In genomic region chr5:41945332-41945955, GRCh38 we compare ENCODE assay signal across 5 cellular contexts. TPM values are rescaled to one million over a fixed set of nuclear protein-coding genes. Genes with fewer than 3 reads are reported as not detected.
DNase-seq lines count a peak whose midpoint lies in the region; ATAC-seq and TF ChIP-seq lines count a peak whose summit lies in the region.
"Not testable (repeated sequence)": the region's sequence is repeated elsewhere in the genome, so short reads cannot be mapped to it uniquely, and the experiment has no call there.

No MANE protein-coding gene starts in this region.

- not testable (repeated sequence) for H3K36me3 Mint-ChIP-seq in GM23338 (ENCODE audit: low read depth); mesothelial cell of epicardium; type B pancreatic cell

- DNase-seq in GM23338 (ENCODE audit: low spot score): peak; percentile 11
- peak; percentile 17 for DNase-seq in PC-3
- DNase-seq in mesothelial cell of epicardium (ENCODE audit: low spot score in 2 of 2, unreplicated experiment in 2 of 2); type B pancreatic cell (ENCODE audit: extremely low spot score, unreplicated experiment): not testable (repeated sequence)

- H3K36me3 ChIP-seq in GM23338 (ENCODE audit: insufficient read depth); PC-3 (ENCODE audit: low read depth, low read length): not testable (repeated sequence)

- H3K4me1 ChIP-seq in GM23338 (ENCODE audit: insufficient read depth); PC-3 (ENCODE audit: insufficient read depth, low read length): not testable (repeated sequence)

- peaks cover 12% of the 10 kb centered on the region for H3K9me3 Mint-ChIP-seq in GM23338
- H3K9me3 Mint-ChIP-seq in mesothelial cell of epicardium, type B pancreatic cell: not testable (repeated sequence)

- H4K20me1 ChIP-seq in GM23338 (replicated peaks; ENCODE audit: insufficient read depth); PC-3 (ENCODE audit: low read length): not testable (repeated sequence)

- H3K9me2 ChIP-seq in GM23338 (ENCODE audit: insufficient read depth); PC-3 (replicated peaks; ENCODE audit: low read length): not testable (repeated sequence)

- POLR2A ChIA-PET in PC-3 (lab: Charles Lee; ENCODE audit: unreplicated experiment): not testable (repeated sequence)

- not testable (repeated sequence) for H3K4me3 ChIP-seq in GM23338; PC-3 (ENCODE audit: low read length)

- not testable (repeated sequence) for H3K9ac ChIP-seq in PC-3 (ENCODE audit: low read length)

- not testable (repeated sequence) for H3K27me3 ChIP-seq in GM23338 (ENCODE audit: insufficient read depth); PC-3 (ENCODE audit: low read length)

- not testable (repeated sequence) for ATAC-seq in GM23338, PC-3

- H3K4me2 ChIP-seq in GM23338; PC-3 (ENCODE audit: low read length): not testable (repeated sequence)

- not testable (repeated sequence) for BruUV-seq in PC-3 (replicated peaks; lab: Mats Ljungman, UMichigan)

- CTCF ChIA-PET in PC-3 (lab: Charles Lee): not testable (repeated sequence)

- not testable (repeated sequence) for H3K27ac ChIP-seq in GM23338 (ENCODE audit: low read depth); PC-3 (ENCODE audit: low read length)

- H3K27ac Mint-ChIP-seq in GM23338: not testable (repeated sequence)
- H3K27ac Mint-ChIP-seq in mesothelial cell of epicardium: peak overlapping the region; percentile 77
- peak overlapping the region; percentile 70 for H3K27ac Mint-ChIP-seq in type B pancreatic cell

- H3F3A ChIP-seq in GM23338 (replicated peaks; ENCODE audit: low read depth); PC-3 (ENCODE audit: low read length, unreplicated experiment): not testable (repeated sequence)

- peak; percentile 89 for TF ChIP-seq EP300 in Ishikawa (IDR thresholded peaks at IDR 0.05; ENCODE audit: borderline replicate concordance)

- H3K79me2 ChIP-seq in GM23338 (replicated peaks; ENCODE audit: insufficient read depth); PC-3 (ENCODE audit: low read length): not testable (repeated sequence)

- H3K4me3 Mint-ChIP-seq in GM23338, mesothelial cell of epicardium: not testable (repeated sequence)
- peak overlapping the region; percentile 55 for H3K4me3 Mint-ChIP-seq in type B pancreatic cell

- not testable (repeated sequence) for TF ChIP-seq RAD21 in Ishikawa (IDR thresholded peaks at IDR 0.05; ENCODE audit: low read depth)

- intact Hi-C loops in PC-3 (cut with micrococcal nuclease): not testable (repeated sequence)

- H3K4me1 Mint-ChIP-seq in GM23338 (peaks cover 20% of the 10 kb centered on the region; the same call in 2 of the 3 replicates), mesothelial cell of epicardium (peaks cover 28% of the 10 kb centered on the region)
- not testable (repeated sequence) for H3K4me1 Mint-ChIP-seq in type B pancreatic cell (ENCODE audit: unreplicated experiment)

- H3K9me3 ChIP-seq in PC-3 (ENCODE audit: low read length): not testable (repeated sequence)

- not testable (repeated sequence) for H2AFZ ChIP-seq in GM23338; PC-3 (ENCODE audit: low read length)

- H3K27me3 Mint-ChIP-seq in GM23338 (ENCODE audit: insufficient read depth, low read depth, poor library complexity); mesothelial cell of epicardium (ENCODE audit: low read depth); type B pancreatic cell: not testable (repeated sequence)

- not testable (repeated sequence) for TF ChIP-seq CTCF in GM23338 (conservative IDR thresholded peaks at IDR 0.05; ENCODE audit: low read depth in 2 of 2); PC-3 (conservative IDR thresholded peaks at IDR 0.05; ENCODE audit: low read depth, low read length); mesothelial cell of epicardium (IDR thresholded peaks at IDR 0.05; ENCODE audit: unreplicated experiment); type B pancreatic cell (conservative IDR thresholded peaks at IDR 0.05)

TF ChIP-seq in Ishikawa, 13 proteins besides CTCF, POLR2A, EP300 and RAD21:
- TF ChIP-seq TEAD4 (IDR thresholded peaks at IDR 0.05): peak; percentile 58; the same call in 1 of the 2 replicates
- TF ChIP-seq MAX (IDR thresholded peaks at IDR 0.05): peak; percentile 32
- TF ChIP-seq FOXM1 (IDR thresholded peaks at IDR 0.05; ENCODE audit: borderline replicate concordance, low read depth): peak; percentile 72; the same call in 1 of the 2 replicates
- peak; percentile 80 for TF ChIP-seq NFIC (IDR thresholded peaks at IDR 0.05)
- TF ChIP-seq TCF12 (IDR thresholded peaks at IDR 0.05; ENCODE audit: low read depth): peak; percentile 86
- TF ChIP-seq CEBPB (IDR thresholded peaks at IDR 0.05): 0 out of 2 replicates have a peak, but pooled peaks have one; percentile 5

RNA-seq across cellular contexts. Expression of gene FBXO4, which starts 20.4 kb away (rescaled TPM):
- total RNA-seq in GM23338 (2014; rRNA removed; shearing (Covaris generic)): 0.54 and 0.63 TPM in 2 replicates
- polyA plus RNA-seq in GM23338 (2016; fragmentation: Nextera tagmentation; extraction: Ambion mirVana): 0.52 and 0.74 TPM in 2 replicates
- total RNA-seq in PC-3 (2014; rRNA removed): 11.5 and 18.1 TPM in 2 replicates
- 5.6 to 6.8 TPM (median 5.9 TPM) in 3 replicates for total RNA-seq in mesothelial cell of epicardium
- total RNA-seq in type B pancreatic cell (ENCODE audit: low replicate concordance): 5.7 and 7.9 TPM in 2 replicates

RNA-seq across cellular contexts. Expression of gene RIMOC1, which starts 41.3 kb away (rescaled TPM):
- 25.3 and 30.3 TPM in 2 replicates for total RNA-seq in GM23338 (2014; rRNA removed; shearing (Covaris generic))
- 22.7 and 26.4 TPM in 2 replicates for polyA plus RNA-seq in GM23338 (2016; fragmentation: Nextera tagmentation; extraction: Ambion mirVana)
- total RNA-seq in PC-3 (2014; rRNA removed) (10.3 and 11.3 TPM in 2 replicates), mesothelial cell of epicardium (29.2 to 30.8 TPM (median 30.0 TPM) in 3 replicates), type B pancreatic cell (ENCODE audit: low replicate concordance) (34.6 and 39.0 TPM in 2 replicates)
